Comparison of ENCODE assay signal across 20 cellular contexts in genomic region chr11:3080104-3080503, GRCh38.
"Had no signal": no experiment of that assay in that cellular context is flagged by ENCODE, and none has a peak within 500 bp of the region (broad histone marks: within the 10 kb centered on the region; RNA-seq: fewer than 3 reads in every experiment).

No MANE protein-coding gene starts in this region.

- FAIRE-seq: endothelial cell of umbilical vein, frontal cortex, urothelium cell line had no signal

- H3K4me3 ChIP-seq: coronary artery, heart left ventricle, psoas muscle, skin epidermis had no signal

- H3K9me3 ChIP-seq: heart left ventricle, neutrophil, psoas muscle had no signal

- H3K4me1 ChIP-seq: psoas muscle had no signal

- H3K36me3 ChIP-seq: heart left ventricle, neutrophil had no signal

- DNase-seq: effector CD4-positive, alpha-beta T cell; endodermal cell; erythroblast; heart left ventricle; hypothalamus; islet precursor cell; mammary epithelial cell; naive thymus-derived CD8-positive, alpha-beta T cell; psoas muscle; retina; stimulated activated CD4-positive, alpha-beta T cell treated with anti-CD3 and anti-CD28 coated beads, Interleukin-12 subunit alpha, Interleukin-12 subunit beta, amount 100 ng/mL, for 4 hours; stimulated activated naive CD4-positive, alpha-beta T cell treated with Interleukin-2 at 50 U/mL for 16 hours had no signal

- ATAC-seq: heart left ventricle; left lobe of liver; naive thymus-derived CD8-positive, alpha-beta T cell; psoas muscle; sciatic nerve had no signal

- H3K27ac ChIP-seq: coronary artery, heart left ventricle, neutrophil, psoas muscle, skin epidermis had no signal
